Comparison of ENCODE assay signal across 8 cellular contexts in the genomic region with DNA sequence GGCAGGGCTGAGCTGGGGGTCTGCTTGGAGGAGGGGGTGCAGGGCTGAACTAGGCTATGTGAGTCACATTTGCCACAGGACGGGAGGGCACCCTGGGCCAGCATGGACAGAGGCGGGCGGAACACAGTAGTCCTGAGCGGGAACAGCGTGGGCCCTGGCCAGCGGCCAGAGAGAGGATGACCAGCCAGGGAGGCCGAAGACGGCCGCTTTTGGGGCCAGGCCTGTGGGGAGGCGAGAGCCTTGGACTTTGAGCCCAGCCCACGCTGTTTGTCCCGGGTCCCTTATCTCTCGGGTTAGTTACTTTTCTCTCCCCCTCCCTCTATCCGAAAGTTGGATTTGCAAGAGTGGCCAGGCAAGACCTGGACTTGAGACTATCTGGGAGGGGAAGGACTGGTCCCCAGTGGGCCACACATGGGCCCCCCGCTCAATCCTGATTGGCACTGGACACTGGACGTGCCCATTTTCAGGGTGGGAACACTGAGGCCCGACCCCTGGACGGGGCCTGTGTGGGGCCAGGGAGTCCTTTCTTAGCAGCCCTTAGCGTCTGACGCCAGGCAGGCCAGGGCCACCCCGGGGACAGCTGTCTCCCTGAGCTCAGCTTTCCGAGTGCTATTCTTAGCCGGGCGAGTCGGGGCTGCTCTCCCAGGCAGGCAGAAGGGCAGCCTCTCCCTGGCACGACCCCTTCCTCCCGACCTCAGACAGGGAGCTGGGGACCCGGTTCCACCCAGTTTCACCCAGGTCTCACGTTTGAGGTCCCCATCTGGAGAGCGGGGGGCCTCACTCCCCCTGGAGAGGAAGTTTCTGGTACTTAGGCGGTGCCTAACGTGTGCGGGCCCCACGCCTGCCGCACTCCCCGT. TPM values are rescaled to one million over a fixed set of nuclear protein-coding genes. Genes with fewer than 3 reads are reported as not detected.
DNase-seq lines count a peak whose midpoint lies in the region; ATAC-seq and TF ChIP-seq lines count a peak whose summit lies in the region.

No MANE protein-coding gene starts in this region.

- intact Hi-C loops in Right ventricle myocardium inferior (cut with DNase I) = no loop called here

- H2AFZ ChIP-seq in H9 (ENCODE audit: low read length) = no peak overlapping the region

- TF ChIP-seq CTCF in H9 (conservative IDR thresholded peaks at IDR 0.05) = no peak
- TF ChIP-seq CTCF in VCaP (conservative IDR thresholded peaks at IDR 0.05) = no peak
- no peak for TF ChIP-seq CTCF in progenitor cell of endocrine pancreas (IDR thresholded peaks at IDR 0.05; ENCODE audit: unreplicated experiment)

- H2BK120ac ChIP-seq in H9 (ENCODE audit: low read depth, low read length, poor library complexity, severe bottlenecking) = no peak overlapping the region

- H2BK20ac ChIP-seq in H9 (ENCODE audit: low read depth, low read length, poor library complexity, severe bottlenecking) = no peak overlapping the region

- no peak overlapping the region for H3K4ac ChIP-seq in H9 (ENCODE audit: low read depth, low read length)

- H2BK15ac ChIP-seq in H9 (ENCODE audit: low read depth, low read length) = no peak overlapping the region

- no peaks in the 10 kb centered on the region for H3K4me1 ChIP-seq in H9 (ENCODE audit: insufficient read depth, low read length)

- no peak overlapping the region for H3K18ac ChIP-seq in H9 (ENCODE audit: insufficient read length, low read depth, low read length)

- H4K91ac ChIP-seq in H9 (ENCODE audit: insufficient read length, low read depth, low read length) = no peak overlapping the region

- H4K8ac ChIP-seq in H9 (replicated peaks; ENCODE audit: insufficient read length, low read depth, low read length) = no peak overlapping the region

- no peaks in the 10 kb centered on the region for H3K79me2 ChIP-seq in H9 (ENCODE audit: insufficient read depth, low read length)

- H3K4me1 Mint-ChIP-seq in H9 (peaks cover 2 to 15% of the 10 kb centered on the region in 2 experiments), progenitor cell of endocrine pancreas (ENCODE audit: low read depth) (peaks cover 1% of the 10 kb centered on the region)

- H3K9me3 ChIP-seq in H9 (ENCODE audit: control insufficient read depth, low read depth, low read length) = no peaks in the 10 kb centered on the region

- H3K36me3 Mint-ChIP-seq in H9 (ENCODE audit: insufficient read depth in 1 of 3, low read depth in 3 of 3) = peaks cover 0 to 8% (median 6%) of the 10 kb centered on the region in 3 experiments; a peak in 3 of 7 replicates
- no peaks in the 10 kb centered on the region for H3K36me3 Mint-ChIP-seq in progenitor cell of endocrine pancreas (ENCODE audit: insufficient read depth)

- peak overlapping the region; percentile 64 to 77 for H3K4me3 Mint-ChIP-seq in H9
- H3K4me3 Mint-ChIP-seq in progenitor cell of endocrine pancreas (ENCODE audit: low read depth) = peak overlapping the region; percentile 65

- H3K4me2 ChIP-seq in H9 (ENCODE audit: insufficient read depth, insufficient read length, low read length) = peak overlapping the region; percentile 38

- no peak overlapping the region for H3K56ac ChIP-seq in H9 (ENCODE audit: insufficient read length, low read depth, low read length)

- DNase-seq in AG20443 (ENCODE audit: low spot score) = peak; percentile 57
- DNase-seq in H9 = no peak
- no peak for DNase-seq in Right ventricle myocardium inferior (ENCODE audit: missing footprints)
- DNase-seq in progenitor cell of endocrine pancreas (ENCODE audit: low spot score, unreplicated experiment) = no peak
- DNase-seq in CD1c-positive myeloid dendritic cell (ENCODE audit: extremely low spot score) = no peak
- no peak for DNase-seq in DMS153 treated with DMSO at 0.1 percent for 48 hours (lab: John Stamatoyannopoulos, UW; ENCODE audit: unreplicated experiment)

- no peak overlapping the region for H3T11ph ChIP-seq in H9 (ENCODE audit: low read length)

- H2AK5ac ChIP-seq in H9 (ENCODE audit: insufficient read length, low read length) = no peak overlapping the region

- H3K27me3 ChIP-seq in H9 (ENCODE audit: insufficient read depth, low read length) = no peaks in the 10 kb centered on the region

- H3K9me3 Mint-ChIP-seq in H9 = no peaks in the 10 kb centered on the region
- H3K9me3 Mint-ChIP-seq in progenitor cell of endocrine pancreas (ENCODE audit: low read depth) = no peaks in the 10 kb centered on the region

- H3K23me2 ChIP-seq in H9 (ENCODE audit: insufficient read length, low read depth, low read length, poor library complexity, severe bottlenecking) = no peaks in the 10 kb centered on the region

- H3K23ac ChIP-seq in H9 (ENCODE audit: insufficient read length, low read depth, low read length) = no peak overlapping the region

- ATAC-seq in Right ventricle myocardium inferior (peak; percentile 78), GM18498 (IDR thresholded peaks at IDR 0.05; ENCODE audit: unreplicated experiment) (no peak)

- no peak overlapping the region for H2BK12ac ChIP-seq in H9 (ENCODE audit: insufficient read length, low read depth, low read length)

- no peak overlapping the region for H4K5ac ChIP-seq in H9 (ENCODE audit: insufficient read length, low read depth, low read length)

- H2BK5ac ChIP-seq in H9 (ENCODE audit: insufficient read length, low read length) = no peak overlapping the region

- no peaks in the 10 kb centered on the region for H4K20me1 ChIP-seq in H9 (ENCODE audit: control insufficient read depth, insufficient read depth, insufficient read length)

- H3K27ac Mint-ChIP-seq in H9 = no peak overlapping the region
- no peak overlapping the region for H3K27ac Mint-ChIP-seq in progenitor cell of endocrine pancreas

- H3K14ac ChIP-seq in H9 (ENCODE audit: insufficient read depth, low read length) = no peak overlapping the region

- WGBS in H9 (ENCODE audit: extremely low coverage, insufficient read length, low lambda C conversion rate) = no CpG with 5 or more reads among the region's 36 CpGs

- H3K27ac ChIP-seq in H9 (ENCODE audit: insufficient read length, low read depth, low read length) = no peak overlapping the region
- H3K27ac ChIP-seq in VCaP = peak overlapping the region; percentile 82

- H3K27me3 Mint-ChIP-seq in H9 (ENCODE audit: low read depth) = peaks cover 11% of the 10 kb centered on the region
- no peaks in the 10 kb centered on the region for H3K27me3 Mint-ChIP-seq in progenitor cell of endocrine pancreas

- H3K79me1 ChIP-seq in H9 (ENCODE audit: insufficient read depth, low read depth, low read length, poor library complexity, severe bottlenecking) = no peaks in the 10 kb centered on the region

- H3K9ac ChIP-seq in H9 (ENCODE audit: extremely low read depth, insufficient read length, low read length) = no peak overlapping the region

RNA-seq across cellular contexts. Expression of a gene that starts 0.8 kb away (rescaled TPM):
- total RNA-seq in H9 (2021) (26.6 and 27.4 TPM in 2 replicates), Right ventricle myocardium inferior (85.8 TPM), progenitor cell of endocrine pancreas (47.0 and 48.5 TPM in 2 replicates)

RNA-seq across cellular contexts. Expression of a gene that starts 6.9 kb away (rescaled TPM):
- total RNA-seq in H9 (2021) (255 and 265 TPM in 2 replicates), Right ventricle myocardium inferior (88.4 TPM), progenitor cell of endocrine pancreas (131 and 136 TPM in 2 replicates)

RNA-seq across cellular contexts. Expression of a gene that starts 16.8 kb away (rescaled TPM):
- 83.7 and 83.9 TPM in 2 replicates for total RNA-seq in H9 (2021)
- total RNA-seq in Right ventricle myocardium inferior = 443 TPM
- 56.8 and 62.4 TPM in 2 replicates for total RNA-seq in progenitor cell of endocrine pancreas

RNA-seq across cellular contexts. Expression of a gene that starts 37.7 kb away (rescaled TPM):
- 1,628 and 1,677 TPM in 2 replicates for total RNA-seq in H9 (2021)
- total RNA-seq in Right ventricle myocardium inferior = 695 TPM
- total RNA-seq in progenitor cell of endocrine pancreas = 917 and 938 TPM in 2 replicates

RNA-seq across cellular contexts. Expression of a gene that starts 49.4 kb away (rescaled TPM):
- total RNA-seq in H9 (2021) = 0.68 and 2.0 TPM in 2 replicates
- total RNA-seq in Right ventricle myocardium inferior = 0.14 TPM
- 5.2 and 5.8 TPM in 2 replicates for total RNA-seq in progenitor cell of endocrine pancreas
